26 cellular contexts compared by ENCODE assay signal in genomic region chr14:102512713-102513373, GRCh38.
"Had no signal": no experiment of that assay in that cellular context is flagged by ENCODE, and none has a peak within 500 bp of the region (broad histone marks: within the 10 kb centered on the region; RNA-seq: fewer than 3 reads in every experiment).

No MANE protein-coding gene starts in this region.

- H3K9me3 Mint-ChIP-seq: activated naive CD8-positive, alpha-beta T cell treated with anti-CD3 and anti-CD28 coated beads for 36 hours; activated T-cell treated with anti-CD3 and anti-CD28 coated beads, Interleukin-2, amount 50 U/mL, for 4 hours; activated T-helper 2 cell treated with anti-CD3 and anti-CD28 coated beads, Interferon-gamma antibody, Interleukin-2, Interleukin-4, amounts not matched to agents 10 μg/mL and 5 μg/mL and 100 μg/mL, durations not matched to agents 14 hours and 24 hours and 36 hours; central memory CD8-positive, alpha-beta T cell; natural killer cell treated with Interleukin-12 subunit alpha and Interleukin-12 subunit beta and Interleukin-15 and Interleukin-18, amount 100 ng/mL, for 72 hours; type B pancreatic cell; WTC11 had no signal

- H3K27me3 Mint-ChIP-seq: central memory CD8-positive, alpha-beta T cell; effector memory CD8-positive, alpha-beta T cell; natural killer cell treated with Interleukin-12 subunit alpha and Interleukin-12 subunit beta and Interleukin-15 and Interleukin-18, amount 100 ng/mL, for 72 hours had no signal

- H3K36me3 ChIP-seq: breast epithelium, colonic mucosa, sigmoid colon, thoracic aorta had no signal

- H3K27ac Mint-ChIP-seq: activated naive CD8-positive, alpha-beta T cell treated with anti-CD3 and anti-CD28 coated beads for 36 hours; activated T-helper 2 cell treated with anti-CD3 and anti-CD28 coated beads, Interferon-gamma antibody, Interleukin-2, Interleukin-4, amounts not matched to agents 10 μg/mL and 5 μg/mL and 100 μg/mL, durations not matched to agents 14 hours and 24 hours and 36 hours; effector memory CD8-positive, alpha-beta T cell; natural killer cell treated with Interleukin-12 subunit alpha and Interleukin-12 subunit beta and Interleukin-15 and Interleukin-18, amount 100 ng/mL, for 72 hours; T-cell; type B pancreatic cell; WTC11 had no signal

- H3K36me3 Mint-ChIP-seq: natural killer cell treated with Interleukin-12 subunit alpha and Interleukin-12 subunit beta and Interleukin-15 and Interleukin-18, amount 100 ng/mL, for 72 hours; T-cell; WTC11 had no signal

- H3K4me3 ChIP-seq: breast epithelium, colonic mucosa, dorsolateral prefrontal cortex, esophagus muscularis mucosa, sigmoid colon, smooth muscle cell, thoracic aorta had no signal

- H3K27me3 ChIP-seq: breast epithelium, colonic mucosa, dorsolateral prefrontal cortex, esophagus muscularis mucosa, sigmoid colon had no signal

- H3K9me3 ChIP-seq: breast epithelium, colonic mucosa, esophagus muscularis mucosa, sigmoid colon, thoracic aorta had no signal

- ATAC-seq: activated T-cell treated with anti-CD3 and anti-CD28 coated beads, Interleukin-2, amount 50 U/mL, for 4 hours; effector memory CD8-positive, alpha-beta T cell; left cardiac atrium; natural killer cell treated with Interleukin-12 subunit alpha and Interleukin-12 subunit beta and Interleukin-15 and Interleukin-18, amount 100 ng/mL, for 72 hours; T-cell; WTC11 had no signal

- H3K27ac ChIP-seq: breast epithelium, colonic mucosa, esophagus muscularis mucosa, sigmoid colon, thoracic aorta had no signal

- H3K4me2 ChIP-seq: smooth muscle cell had no signal

- DNase-seq: activated CD4-positive, alpha-beta T cell treated with anti-CD3 and anti-CD28 coated beads, Interleukin-2, amount 50 U/mL, for 48 hours; activated CD8-positive, alpha-beta memory T cell treated with anti-CD3 and anti-CD28 coated beads, Interleukin-2, amount 50 U/mL, for 48 hours; activated naive CD4-positive, alpha-beta T cell; activated naive CD8-positive, alpha-beta T cell treated with anti-CD3 and anti-CD28 coated beads for 36 hours; activated T-cell treated with anti-CD3 and anti-CD28 coated beads, Interleukin-2, amount 50 U/mL, for 4 hours; colonic mucosa; dorsolateral prefrontal cortex; effector memory CD8-positive, alpha-beta T cell; hypothalamus; left cardiac atrium; midbrain; retina; sigmoid colon; stimulated activated CD4-positive, alpha-beta T cell treated with anti-CD3 and anti-CD28 coated beads, Interleukin-15, amount 100 ng/mL, for 24 hours; stimulated activated naive CD4-positive, alpha-beta T cell; T-cell; T-helper 9 cell had no signal

- H3K4me3 Mint-ChIP-seq: activated naive CD8-positive, alpha-beta T cell treated with anti-CD3 and anti-CD28 coated beads for 36 hours; activated T-cell treated with anti-CD3 and anti-CD28 coated beads, Interleukin-2, amount 50 U/mL, for 4 hours; central memory CD8-positive, alpha-beta T cell; natural killer cell treated with Interleukin-12 subunit alpha and Interleukin-12 subunit beta and Interleukin-15 and Interleukin-18, amount 100 ng/mL, for 72 hours; T-cell; WTC11 had no signal
